ENCODE assay signal across 24 cellular contexts in genomic region chr7:132488634-132489302, GRCh38.
DNase-seq lines count a peak whose midpoint lies in the region; ATAC-seq and TF ChIP-seq lines count a peak whose summit lies in the region.
"Had no signal": no experiment of that assay in that cellular context is flagged by ENCODE, and none has a peak within 500 bp of the region (broad histone marks: within the 10 kb centered on the region; RNA-seq: fewer than 3 reads in every experiment).

No MANE protein-coding gene starts in this region.

- H3K27me3 ChIP-seq in left ventricle myocardium inferior (ENCODE audit: low read depth), result no peaks in the 10 kb centered on the region
- H3K27me3 ChIP-seq: ascending aorta, foreskin keratinocyte had no signal

- H3K27ac ChIP-seq in left ventricle myocardium inferior (replicated peaks), result no peak overlapping the region
- H3K27ac ChIP-seq: A549, ascending aorta, foreskin keratinocyte, HL-60, PC-9, prostate gland, SK-N-MC, thoracic aorta had no signal

- intact Hi-C loops in Right ventricle myocardium superior (cut with DNase I), result no loop called here
- intact Hi-C loops in left ventricle myocardium inferior (cut with micrococcal nuclease), result no loop called here

- TF ChIP-seq CTCF in left ventricle myocardium inferior (IDR thresholded peaks at IDR 0.05; ENCODE audit: borderline replicate concordance) (no peak), foreskin fibroblast (IDR thresholded peaks at IDR 0.05; ENCODE audit: low read depth, low read length) (no peak)

- H3K4me3 ChIP-seq in left ventricle myocardium inferior (no peak overlapping the region), foreskin fibroblast (ENCODE audit: low read depth in 1 of 2, low read length in 2 of 2) (no peak overlapping the region)
- H3K4me3 ChIP-seq: A549, ascending aorta, GM23338, PC-9, prostate gland, SK-N-MC, smooth muscle cell, thoracic aorta had no signal

- peak; percentile 36 for ATAC-seq in Right ventricle myocardium superior (ENCODE audit: poor library complexity)
- ATAC-seq in HG03039 (IDR thresholded peaks at IDR 0.05; ENCODE audit: unreplicated experiment), result no peak
- no peak for ATAC-seq in HG02981 (IDR thresholded peaks at IDR 0.05; ENCODE audit: unreplicated experiment)
- ATAC-seq: A549; activated CD4-positive, alpha-beta T cell treated with anti-CD3 and anti-CD28 coated beads for 36 hours; foreskin keratinocyte; GM23338 had no signal

- H3K9me3 ChIP-seq in left ventricle myocardium inferior (replicated peaks), result no peaks in the 10 kb centered on the region
- H3K9me3 ChIP-seq: A549, ascending aorta, prostate gland, thoracic aorta had no signal

- H3K36me3 ChIP-seq in left ventricle myocardium inferior, result no peaks in the 10 kb centered on the region
- H3K36me3 ChIP-seq: ascending aorta, prostate gland, thoracic aorta had no signal

- peaks cover 53% of the 10 kb centered on the region for H3K4me1 ChIP-seq in left ventricle myocardium inferior
- H3K4me1 ChIP-seq: A549, foreskin keratinocyte, prostate gland had no signal

- DNase-seq in Right ventricle myocardium superior (no peak), left ventricle myocardium inferior (no peak), RPMI8226 (peak; percentile 24), foreskin fibroblast (peak; percentile 45 to 47), NCI-H2227 (lab: John Stamatoyannopoulos, UW; ENCODE audit: unreplicated experiment) (no peak), UCSD-AML1 (lab: John Stamatoyannopoulos, UW; ENCODE audit: unreplicated experiment) (no peak)
- DNase-seq: activated CD4-positive, alpha-beta T cell treated with anti-CD3 and anti-CD28 coated beads for 36 hours; activated effector memory CD4-positive, alpha-beta T cell treated with anti-CD3 and anti-CD28 coated beads, Interleukin-2, amount 50 U/mL, for 16 hours; foreskin keratinocyte; KBM-7; NCI-H1092; NCI-H774; PC-9; T1000 had no signal

Comparison
In these comparisons a context has a peak if more than half of its experiments do, and no peak if none do; other contexts are left out.
1. DNase-seq: peak in RPMI8226 (single experiment) and foreskin fibroblast (2 of 2); none in Right ventricle myocardium superior (single experiment), left ventricle myocardium inferior (single experiment), NCI-H2227 (single experiment) and UCSD-AML1 (single experiment).